ENCODE assay signal across 18 cellular contexts in genomic region chr9:120702075-120702474, GRCh38. TPM values are rescaled to one million over a fixed set of nuclear protein-coding genes. Genes with fewer than 3 reads are reported as not detected.
DNase-seq lines count a peak whose midpoint lies in the region; ATAC-seq, FAIRE-seq and TF ChIP-seq lines count a peak whose summit lies in the region.
"Had no signal": no experiment of that assay in that cellular context is flagged by ENCODE, and none has a peak within 500 bp of the region (broad histone marks: within the 10 kb centered on the region; RNA-seq: fewer than 3 reads in every experiment).

No MANE protein-coding gene starts in this region.

- H4K5ac ChIP-seq in IMR-90 (ENCODE audit: low read depth, low read length) = no peak overlapping the region

- no peak for TF ChIP-seq POLR2A in A549 (IDR thresholded peaks at IDR 0.05; ENCODE audit: low read length)
- no peak for TF ChIP-seq POLR2A in IMR-90 (IDR thresholded peaks at IDR 0.05; ENCODE audit: low read depth, low read length)
- no peak for TF ChIP-seq POLR2A in sigmoid colon (IDR thresholded peaks at IDR 0.05)

- no peak overlapping the region for H3K4me3 ChIP-seq in A549
- H3K4me3 ChIP-seq in IMR-90 (ENCODE audit: insufficient read depth, low read depth, low read length) = no peak overlapping the region
- H3K4me3 ChIP-seq in tibial artery = no peak overlapping the region
- H3K4me3 ChIP-seq in sigmoid colon = no peak overlapping the region
- H3K4me3 ChIP-seq: K562, Peyer's patch had no signal

- H3K9me3 ChIP-seq in A549 (no peaks in the 10 kb centered on the region), IMR-90 (ENCODE audit: control insufficient read depth, insufficient read depth, low read length) (no peaks in the 10 kb centered on the region), tibial artery (no peaks in the 10 kb centered on the region), sigmoid colon (no peaks in the 10 kb centered on the region)
- H3K9me3 ChIP-seq: Peyer's patch had no signal

- H3K56ac ChIP-seq in IMR-90 (ENCODE audit: extremely low read depth, insufficient read depth, low read length) = no peak overlapping the region

- FAIRE-seq in A549 (lab: Jason Lieb, UNC) (no peak), islet of Langerhans (lab: Jason Lieb, UNC) (peak; percentile 49)
- FAIRE-seq: K562 had no signal

- dilution Hi-C loops in IMR-90 (cut with HindIII; ENCODE audit: low sequenced_read_pairs, unreplicated experiment) = no loop called here

- no peak overlapping the region for H2AK9ac ChIP-seq in IMR-90 (replicated peaks; ENCODE audit: low read depth, low read length, poor library complexity)

- H3K9me1 ChIP-seq in IMR-90 (ENCODE audit: insufficient read depth, low read length) = no peaks in the 10 kb centered on the region

- H3K27me3 ChIP-seq in IMR-90 (ENCODE audit: control insufficient read depth, insufficient read depth, low read length) (no peaks in the 10 kb centered on the region), tibial artery (no peaks in the 10 kb centered on the region), sigmoid colon (no peaks in the 10 kb centered on the region)
- H3K27me3 ChIP-seq: Peyer's patch had no signal

- H3K4ac ChIP-seq in IMR-90 (ENCODE audit: low read depth, low read length) = no peak overlapping the region

- no peaks in the 10 kb centered on the region for H3K36me3 ChIP-seq in IMR-90 (ENCODE audit: control insufficient read depth, insufficient read depth, low read length)
- no peaks in the 10 kb centered on the region for H3K36me3 ChIP-seq in tibial artery
- no peaks in the 10 kb centered on the region for H3K36me3 ChIP-seq in sigmoid colon
- H3K36me3 ChIP-seq: Peyer's patch had no signal

- H3K79me1 ChIP-seq in IMR-90 (ENCODE audit: low read depth in 1 of 2, low read length in 2 of 2) = peaks cover 5 to 27% of the 10 kb centered on the region in 2 experiments; a peak in 3 of 4 replicates

- H4K8ac ChIP-seq in IMR-90 (ENCODE audit: low read depth in 2 of 2, low read length in 2 of 2) = no peak overlapping the region

- no peak overlapping the region for H3K14ac ChIP-seq in IMR-90 (replicated peaks; ENCODE audit: low read depth, low read length)

- DNase-seq in A549 (ENCODE audit: low read depth in 1 of 2, low spot score in 1 of 2) (peak in 1 of 2 experiments; percentile 39), IMR-90 (peak; percentile 35), SK-N-DZ (ENCODE audit: low spot score) (peak; percentile 43), tibial artery (no peak), NCI-H1105 (lab: John Stamatoyannopoulos, UW) (no peak), sigmoid colon (no peak)
- DNase-seq: COR-L47, DMS153, EL, H9, NCI-H1436 treated with DMSO at 0.1 percent for 48 hours, NCI-H2029 treated with DMSO at 0.1 percent for 48 hours, Peyer's patch, SIG-M5, SW 1271 had no signal

- H2AK5ac ChIP-seq in IMR-90 (ENCODE audit: low read depth, low read length) = no peak overlapping the region

- H3K23ac ChIP-seq in IMR-90 (ENCODE audit: low read depth, low read length) = no peak overlapping the region

- H2BK15ac ChIP-seq in IMR-90 (ENCODE audit: low read depth, low read length) = no peak overlapping the region

- TF ChIP-seq RAD21 in A549 (conservative IDR thresholded peaks at IDR 0.05 in 1 of 2, IDR thresholded peaks at IDR 0.05 in 1 of 2) = no peak
- no peak for TF ChIP-seq RAD21 in IMR-90 (IDR thresholded peaks at IDR 0.05; ENCODE audit: low read length)

- H2BK120ac ChIP-seq in IMR-90 (ENCODE audit: low read depth, low read length) = no peak overlapping the region

- CTCF ChIA-PET in A549 (lab: Yijun Ruan, JAX) = interaction anchor here (0.6 to 1.0 kb wide), 4 partner anchors 11 to 82 kb away, joined by 3 to 5 read pairs (median 4); no protein-coding TSS in a partner anchor
- CTCF ChIA-PET in IMR-90 (lab: Yijun Ruan, JAX) = interaction anchor here (0.9 to 1.3 kb wide), 2 partner anchors 10 kb away, joined by 3 read pairs; no protein-coding TSS in a partner anchor

- no peak overlapping the region for H3K9ac ChIP-seq in IMR-90 (ENCODE audit: low read depth, low read length)

- H3K4me2 ChIP-seq in A549 (peak overlapping the region; percentile 53), IMR-90 (ENCODE audit: low read depth, low read length) (no peak overlapping the region)

- H3K27ac ChIP-seq in A549 = peak overlapping the region; percentile 53 to 78
- no peak overlapping the region for H3K27ac ChIP-seq in IMR-90 (ENCODE audit: insufficient read depth, low read length)
- no peak overlapping the region for H3K27ac ChIP-seq in tibial artery
- no peak overlapping the region for H3K27ac ChIP-seq in sigmoid colon
- H3K27ac ChIP-seq: HL-60, Peyer's patch had no signal

- intact Hi-C loops in IMR-90 (cut with micrococcal nuclease) = no loop called here
- intact Hi-C loops in tibial artery (cut with DNase I; ENCODE audit: low total_unique reads) = no loop called here
- intact Hi-C loops in sigmoid colon (cut with DNase I) = no loop called here

- BruUV-seq in IMR-90 (replicated peaks; lab: Mats Ljungman, UMichigan) = no TSS peak

- H4K20me1 ChIP-seq in IMR-90 (ENCODE audit: insufficient read depth, low read length) = no peaks in the 10 kb centered on the region; the same call in 1 of the 2 replicates

- no peak overlapping the region for H4K91ac ChIP-seq in IMR-90 (ENCODE audit: insufficient read depth, low read depth, low read length)

- no peak overlapping the region for H2BK20ac ChIP-seq in IMR-90 (ENCODE audit: low read depth, low read length)

- H3K4me1 ChIP-seq in A549 (peaks cover 94% of the 10 kb centered on the region), IMR-90 (ENCODE audit: control insufficient read depth, insufficient read depth, low read length) (peaks cover 4% of the 10 kb centered on the region), tibial artery (peaks cover 0 to 18% (median 5%) of the 10 kb centered on the region in 4 donors), sigmoid colon (no peaks in the 10 kb centered on the region)

- TF ChIP-seq EP300 in A549 (IDR thresholded peaks at IDR 0.05) (no peak), sigmoid colon (IDR thresholded peaks at IDR 0.05) (no peak)

- no peak overlapping the region for H2BK5ac ChIP-seq in IMR-90 (ENCODE audit: low read depth, low read length, poor library complexity, severe bottlenecking)

- 38% methylated on average over 1 of the region's 1 CpG for WGBS in A549 (ENCODE audit: missing lambda C conversion rate)
- no CpG with 5 or more reads among the region's 1 CpG for WGBS in IMR-90 (ENCODE audit: extremely low coverage in 2 of 2, insufficient read length in 1 of 2), 2 experiments
- 94 to 97% methylated on average over 1 of the region's 1 CpG for WGBS in sigmoid colon, 2 donors

- no peak overlapping the region for H2AFZ ChIP-seq in IMR-90 (replicated peaks; ENCODE audit: low read length, poor library complexity)

- TF ChIP-seq CTCF in A549 (IDR thresholded peaks at IDR 0.05) = no peak
- no peak for TF ChIP-seq CTCF in IMR-90 (conservative IDR thresholded peaks at IDR 0.05; ENCODE audit: low read depth, low read length)
- TF ChIP-seq CTCF in tibial artery (IDR thresholded peaks at IDR 0.05) = no peak
- no peak for TF ChIP-seq CTCF in sigmoid colon (IDR thresholded peaks at IDR 0.05)

- POLR2A ChIA-PET in A549 (lab: Yijun Ruan, JAX) (interaction anchor here (0.8 to 2.7 kb wide), 2 partner anchors 12 to 91 kb away, joined by 3 to 11 read pairs; partner anchors contain the start of genes FBXW2 and MEGF9), IMR-90 (lab: Charles Lee; ENCODE audit: unreplicated experiment) (no interaction called here)

- no peak overlapping the region for H3K18ac ChIP-seq in IMR-90 (ENCODE audit: low read depth, low read length)

- ATAC-seq in A549 = peak in 1 of 2 experiments; percentile 60; a peak in 3 of 6 replicates
- no peak for ATAC-seq in IMR-90 (ENCODE audit: low read depth)
- ATAC-seq: K562 had no signal

- in situ Hi-C loops in IMR-90 (cut with MboI; ENCODE audit: low sequenced_read_pairs) = no loop called here

TF ChIP-seq in A549, 52 proteins besides CTCF, POLR2A, EP300 and RAD21 (continues in another document):
- TF ChIP-seq FOSL2 (IDR thresholded peaks at IDR 0.05) (no peak), FOSL2 (CRISPR knock-in tag; IDR thresholded peaks at IDR 0.05) (peak; percentile 65), TP53 (CRISPR knock-in tag; IDR thresholded peaks at IDR 0.05) (no peak), ATOH8 (CRISPR knock-in tag; IDR thresholded peaks at IDR 0.05; ENCODE audit: low read depth) (no peak), GATA3 (IDR thresholded peaks at IDR 0.05; ENCODE audit: borderline replicate concordance) (peak; percentile 74; the same call in 1 of the 2 replicates)

TF ChIP-seq in IMR-90, 13 proteins besides CTCF, POLR2A, EP300 and RAD21 (continues in another document):
- TF ChIP-seq BHLHE40 (IDR thresholded peaks at IDR 0.05; ENCODE audit: low read depth, low read length) (no peak), NFE2L2 (IDR thresholded peaks at IDR 0.05; ENCODE audit: low read depth, low read length) (no peak), FOS (IDR thresholded peaks at IDR 0.05; ENCODE audit: low read depth, low read length) (no peak), CHD1 (IDR thresholded peaks at IDR 0.05; ENCODE audit: low read depth, low read length) (no peak), MAFK (IDR thresholded peaks at IDR 0.05; ENCODE audit: low read depth, low read length) (no peak), CEBPB (IDR thresholded peaks at IDR 0.05; ENCODE audit: low read depth, low read length) (no peak), MXI1 (IDR thresholded peaks at IDR 0.05; ENCODE audit: borderline replicate concordance, low read depth, low read length) (no peak)

RNA-seq across cellular contexts. Expression of gene MEGF9, which starts 12.2 kb away (rescaled TPM):
- polyA plus RNA-seq in A549 (2011; rRNA removed) (25.7 and 32.8 TPM in 2 replicates), A549 (2017; fragmentation: RNase III; extraction: RNeasy Plus Mini Kit Qiagen cat#74134 plus additional on column Dnase treatment) (21.1 to 33.4 TPM (median 30.0 TPM) in 3 replicates), IMR-90 (2012; rRNA removed) (3.0 and 3.4 TPM in 2 replicates), sigmoid colon (1 to 10 TPM; 2.5 to 4.4 (median 3.0) TPM)
- polyA plus RNA-seq in A549 (2012; cell fraction: cytosol; rRNA removed) = 7.3 and 9.4 TPM in 2 replicates
- polyA plus RNA-seq in A549 (2012; cell fraction: nucleus; rRNA removed) = 3.7 and 4.9 TPM in 2 replicates
- polyA minus RNA-seq in A549 (2011; rRNA and poly(A)+ RNA removed) = 15.9 and 19.0 TPM in 2 replicates
- total RNA-seq in IMR-90 (2012; rRNA removed) (3.4 and 4.7 TPM in 2 replicates), sigmoid colon (10 to 100 TPM; 11.8 to 21.0 (median 15.7) TPM)
- 1.4 and 1.7 TPM in 2 replicates for polyA plus RNA-seq in IMR-90 (2012; cell fraction: cytosol; rRNA removed)
- polyA plus RNA-seq in IMR-90 (2012; cell fraction: nucleus; rRNA removed; ENCODE audit: low replicate concordance) = 0.83 and 3.0 TPM in 2 replicates
- 11.4 TPM in 2 replicates for polyA plus RNA-seq in SK-N-DZ (2014; cell fraction: cytosol; rRNA removed)
- 4.1 and 4.5 TPM in 2 replicates for polyA plus RNA-seq in SK-N-DZ (2014; cell fraction: nucleus; rRNA removed)

Comparison
In these comparisons a context has a peak if more than half of its experiments do, and no peak if none do; other contexts are left out.
1. DNase-seq: peak in IMR-90 (single experiment) and SK-N-DZ (single experiment); none in tibial artery (0 of 2), NCI-H1105 (single experiment) and sigmoid colon (single experiment).
2. H3K27ac ChIP-seq: peak in A549 (2 of 2); none in IMR-90 (single experiment), tibial artery (0 of 2) and sigmoid colon (0 of 4).